ENCODE assay signal across 21 cellular contexts in genomic region chr14:54216827-54217226, GRCh38.
"Had no signal": no experiment of that assay in that cellular context is flagged by ENCODE, and none has a peak within 500 bp of the region (broad histone marks: within the 10 kb centered on the region; RNA-seq: fewer than 3 reads in every experiment).

No MANE protein-coding gene starts in this region.

- DNase-seq: activated CD4-positive, alpha-beta memory T cell treated with anti-CD3 and anti-CD28 coated beads, Interleukin-2, amount 10 ng/mL, durations not matched to agents 7 days and 5 days; activated CD4-positive, alpha-beta T cell treated with anti-CD3 and anti-CD28 coated beads for 36 hours; activated CD4-positive, alpha-beta T cell treated with anti-CD3 and anti-CD28 coated beads, Interleukin-2, amount 50 U/mL, for 1 hour; activated CD8-positive, alpha-beta memory T cell treated with anti-CD3 and anti-CD28 coated beads, Interleukin-2, amount 50 U/mL, for 4 hours; activated gamma-delta T cell treated with Interleukin-2 at 50 U/mL for 16 hours; activated naive CD4-positive, alpha-beta T cell treated with anti-CD3 and anti-CD28 coated beads, Interleukin-2, amount 10 ng/mL, durations not matched to agents 7 days and 5 days; activated naive CD8-positive, alpha-beta T cell treated with anti-CD3 and anti-CD28 coated beads for 36 hours; activated T-cell treated with anti-CD3 and anti-CD28 coated beads, Interleukin-2, amount 50 U/mL, for 72 hours; Karpas-422; NCI-H146; NCI-H187 treated with DMSO at 0.1 percent for 48 hours; NCI-H2081 treated with DMSO at 0.1 percent for 48 hours; NCI-H446; NCI-H524; Peyer's patch; Right ventricle myocardium superior; SJCRH30; SK-N-SH; T-helper 1 cell had no signal

- H3K4me3 ChIP-seq: Peyer's patch, SJCRH30 had no signal

- H3K4me2 ChIP-seq: SK-N-SH had no signal

- H3K9me3 ChIP-seq: Peyer's patch, SJCRH30, SK-N-SH had no signal

- H3K9ac ChIP-seq: SK-N-SH had no signal

- H3K36me3 ChIP-seq: Peyer's patch, SJCRH30 had no signal

- H3K4me1 ChIP-seq: Peyer's patch, SJCRH30 had no signal

- H3K27me3 ChIP-seq: Peyer's patch, SJCRH30 had no signal

- ATAC-seq: activated CD4-positive, alpha-beta T cell treated with anti-CD3 and anti-CD28 coated beads for 36 hours had no signal

- H3K27ac ChIP-seq: Peyer's patch, RWPE1, SJCRH30, VCaP had no signal
